Comparison of ENCODE assay signal across 1 cellular context in genomic region chr13:42968906-42969305, GRCh38.
TF ChIP-seq lines count a peak whose summit lies in the region.

No MANE protein-coding gene starts in this region.

TF ChIP-seq in H1, 55 proteins besides CTCF, POLR2A, EP300 and RAD21 (continued from another document):
- TF ChIP-seq KDM1A (IDR thresholded peaks at IDR 0.05; ENCODE audit: borderline replicate concordance, low read length) (no peak), TEAD4 (IDR thresholded peaks at IDR 0.05; ENCODE audit: low read depth, low read length) (0 out of 2 replicates have a peak, but pooled peaks have one; percentile 4)
TF ChIP-seq in H1: peak in this region for 1.
